ENCODE assay signal across 8 cellular contexts in genomic region chr9:97906236-97906831, GRCh38. TPM values are rescaled to one million over a fixed set of nuclear protein-coding genes. Genes with fewer than 3 reads are reported as not detected.
DNase-seq lines count a peak whose midpoint lies in the region; ATAC-seq lines count a peak whose summit lies in the region.

No MANE protein-coding gene starts in this region.

- H3K4me1 Mint-ChIP-seq in T-helper 2 cell treated with Interferon-gamma antibody and Interleukin-4, amounts not matched to agents 5 μg/mL and 100 μg/mL, for 36 hours (ENCODE audit: low read depth): peaks cover 62% of the 10 kb centered on the region
- peaks cover 46% of the 10 kb centered on the region for H3K4me1 Mint-ChIP-seq in dendritic cell treated with granulocyte-macrophage colony-stimulating factor and Interleukin-4, amounts not matched to agents 40 ng/mL and 50 ng/mL, for 4 days (ENCODE audit: low read depth)

- intact Hi-C loops in dendritic cell treated with granulocyte-macrophage colony-stimulating factor and Interleukin-4, amounts not matched to agents 40 ng/mL and 50 ng/mL, for 4 days (cut with micrococcal nuclease): loop anchor here (1.0 to 10.0 kb wide), 2 partner anchors 16 to 192 kb away; partner anchors contain the start of gene TRMO
- intact Hi-C loops in posterior cingulate gyrus (cut with DNase I): no loop called here

- peak overlapping the region; percentile 96 for H3K27ac Mint-ChIP-seq in T-helper 2 cell treated with Interferon-gamma antibody and Interleukin-4, amounts not matched to agents 5 μg/mL and 100 μg/mL, for 36 hours
- H3K27ac Mint-ChIP-seq in dendritic cell treated with granulocyte-macrophage colony-stimulating factor and Interleukin-4, amounts not matched to agents 40 ng/mL and 50 ng/mL, for 4 days: peak overlapping the region; percentile 89

- ATAC-seq in HG03175 (IDR thresholded peaks at IDR 0.05; ENCODE audit: unreplicated experiment) (no peak), HG03025 (IDR thresholded peaks at IDR 0.05; ENCODE audit: low FRiP score, unreplicated experiment) (no peak), GM18861 (IDR thresholded peaks at IDR 0.05; ENCODE audit: unreplicated experiment) (no peak)

- no peaks in the 10 kb centered on the region for H3K27me3 Mint-ChIP-seq in T-helper 2 cell treated with Interferon-gamma antibody and Interleukin-4, amounts not matched to agents 5 μg/mL and 100 μg/mL, for 36 hours (ENCODE audit: low read depth)
- no peaks in the 10 kb centered on the region for H3K27me3 Mint-ChIP-seq in dendritic cell treated with granulocyte-macrophage colony-stimulating factor and Interleukin-4, amounts not matched to agents 40 ng/mL and 50 ng/mL, for 4 days

- in situ Hi-C loops in G401 (cut with HindIII; ENCODE audit: low sequenced_read_pairs): no loop called here

- DNase-seq in G401 (ENCODE audit: low spot score) (peak; percentile 21), posterior cingulate gyrus (peak in 9 of 10 donors; percentile 13 to 92 (median 44))
- peak; percentile 38 for DNase-seq in T-helper 2 cell treated with Interferon-gamma antibody and Interleukin-4, amounts not matched to agents 5 μg/mL and 100 μg/mL, for 36 hours (ENCODE audit: low spot score)
- no peak for DNase-seq in NK-92 treated with Interleukin-12 subunit alpha and Interleukin-12 subunit beta, amount 100 ng/mL, for 24 hours (lab: John Stamatoyannopoulos, UW)

- peak overlapping the region; percentile 85 for H3K4me3 Mint-ChIP-seq in T-helper 2 cell treated with Interferon-gamma antibody and Interleukin-4, amounts not matched to agents 5 μg/mL and 100 μg/mL, for 36 hours
- peak overlapping the region; percentile 51 for H3K4me3 Mint-ChIP-seq in dendritic cell treated with granulocyte-macrophage colony-stimulating factor and Interleukin-4, amounts not matched to agents 40 ng/mL and 50 ng/mL, for 4 days

- no peaks in the 10 kb centered on the region for H3K9me3 Mint-ChIP-seq in T-helper 2 cell treated with Interferon-gamma antibody and Interleukin-4, amounts not matched to agents 5 μg/mL and 100 μg/mL, for 36 hours
- H3K9me3 Mint-ChIP-seq in dendritic cell treated with granulocyte-macrophage colony-stimulating factor and Interleukin-4, amounts not matched to agents 40 ng/mL and 50 ng/mL, for 4 days: no peaks in the 10 kb centered on the region

- H3K36me3 Mint-ChIP-seq in T-helper 2 cell treated with Interferon-gamma antibody and Interleukin-4, amounts not matched to agents 5 μg/mL and 100 μg/mL, for 36 hours (ENCODE audit: low read depth): peaks cover 58% of the 10 kb centered on the region
- H3K36me3 Mint-ChIP-seq in dendritic cell treated with granulocyte-macrophage colony-stimulating factor and Interleukin-4, amounts not matched to agents 40 ng/mL and 50 ng/mL, for 4 days (ENCODE audit: low read depth): peaks cover 59% of the 10 kb centered on the region

RNA-seq across cellular contexts. Expression of gene TRMO, which starts 16.0 kb away (rescaled TPM):
- 15.1 and 15.6 TPM in 2 replicates for total RNA-seq in G401 (2014; rRNA removed; shearing (Covaris generic))

RNA-seq across cellular contexts. Expression of gene HEMGN, which starts 31.6 kb away (rescaled TPM):
- total RNA-seq in G401 (2014; rRNA removed; shearing (Covaris generic)): not detected in 2 replicates

RNA-seq across cellular contexts. Expression of gene FOXE1, which starts 53.3 kb away (rescaled TPM):
- total RNA-seq in G401 (2014; rRNA removed; shearing (Covaris generic)): not detected in 2 replicates
